Comparison of ENCODE assay signal across 8 cellular contexts in the genomic region with DNA sequence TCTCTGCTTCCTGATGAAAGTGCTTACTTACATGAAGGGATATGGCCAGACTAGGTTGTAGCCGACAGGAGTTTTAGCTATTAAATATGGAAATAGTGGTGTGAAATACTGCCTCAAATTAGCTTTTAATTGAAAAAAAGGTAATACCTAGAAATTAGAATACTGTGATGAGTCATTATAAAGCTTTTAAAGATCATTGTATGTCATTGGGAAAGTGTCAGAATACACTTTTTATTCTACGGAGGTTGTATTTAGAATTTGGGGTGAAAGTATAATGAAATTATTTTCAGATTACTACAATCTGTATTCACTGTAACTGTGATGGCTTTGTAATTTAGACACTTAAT. TPM values are rescaled to one million over a fixed set of nuclear protein-coding genes. Genes with fewer than 3 reads are reported as not detected.
A peak's percentile ranks its signal among the peaks of the same experiment; 100 is the strongest.
DNase-seq lines count a peak whose midpoint lies in the region; ATAC-seq and TF ChIP-seq lines count a peak whose summit lies in the region.

No MANE protein-coding gene starts in this region.

- no peak for TF ChIP-seq RAD21 in SK-N-SH (IDR thresholded peaks at IDR 0.05; ENCODE audit: low read length)

- H3K4me2 ChIP-seq in SK-N-SH, result peak overlapping the region; percentile 80

- TF ChIP-seq EP300 in SK-N-SH (IDR thresholded peaks at IDR 0.05; ENCODE audit: borderline replicate concordance in 1 of 2, low read depth in 1 of 2, low read length in 1 of 2) (no peak), stomach (IDR thresholded peaks at IDR 0.05) (no peak)

- H3K4me1 ChIP-seq in SK-N-SH (ENCODE audit: control insufficient read depth in 1 of 2, insufficient read depth in 2 of 2, low read depth in 1 of 2, low read length in 1 of 2), result peaks cover 0 to 5% of the 10 kb centered on the region in 2 experiments; a peak in 3 of 4 replicates
- H3K4me1 ChIP-seq in stomach, result peaks cover 6 to 62% (median 40%) of the 10 kb centered on the region in 4 donors

- no peak for TF ChIP-seq CTCF in SK-N-SH (IDR thresholded peaks at IDR 0.05)
- no peak for TF ChIP-seq CTCF in stomach (IDR thresholded peaks at IDR 0.05)

- no peak for TF ChIP-seq POLR2A in stomach (IDR thresholded peaks at IDR 0.05)

- WGBS in SK-N-SH (ENCODE audit: low lambda C conversion rate), result 25% methylated on average over 2 of the region's 2 CpGs
- WGBS in stomach, 5 donors, result 34 to 70% (median 44%) methylated on average over 2 of the region's 2 CpGs

- H3K4me1 Mint-ChIP-seq in activated T-helper 2 cell treated with anti-CD3 and anti-CD28 coated beads, Interferon-gamma antibody, Interleukin-2, Interleukin-4, amounts not matched to agents 10 μg/mL and 5 μg/mL and 100 μg/mL, durations not matched to agents 14 hours and 24 hours and 36 hours (ENCODE audit: low read depth), result peaks cover 33% of the 10 kb centered on the region

- H3K4me3 ChIP-seq in SK-N-SH (ENCODE audit: low read depth in 2 of 2, low read length in 1 of 2) (peak overlapping the region; percentile 72 to 95), iPS-18c (ENCODE audit: insufficient read depth, low read depth, low read length) (peak overlapping the region; percentile 94), stomach (peak overlapping the region; percentile 74 to 100 (median 80))

- peaks cover 36% of the 10 kb centered on the region for H4K20me1 ChIP-seq in SK-N-SH (ENCODE audit: insufficient read depth)

- DNase-seq in SK-N-SH (no peak), stomach (no peak), NCI-H526 treated with DMSO at 0.1 percent for 48 hours (lab: John Stamatoyannopoulos, UW) (no peak), NCI-H446 (lab: John Stamatoyannopoulos, UW) (no peak), DMS153 (lab: John Stamatoyannopoulos, UW) (no peak)
- no peak for DNase-seq in activated T-helper 2 cell treated with anti-CD3 and anti-CD28 coated beads, Interferon-gamma antibody, Interleukin-2, Interleukin-4, amounts not matched to agents 10 μg/mL and 5 μg/mL and 100 μg/mL, durations not matched to agents 14 hours and 24 hours and 36 hours (ENCODE audit: low spot score)

- H3K79me2 ChIP-seq in SK-N-SH (ENCODE audit: insufficient read depth), result peaks cover 70% of the 10 kb centered on the region

- ATAC-seq in SK-N-SH treated with all-trans-retinoic acid at 6 μM for 48 hours, result no peak

- CTCF ChIA-PET in SK-N-SH (lab: Yijun Ruan, JAX), result interaction anchor here (0.5 to 2.3 kb wide), 23 partner anchors 9 to 255 kb away, joined by 3 to 26 read pairs (median 4); a partner anchor contains a TSS

- peak overlapping the region; percentile 97 for H3K4me3 Mint-ChIP-seq in activated T-helper 2 cell treated with anti-CD3 and anti-CD28 coated beads, Interferon-gamma antibody, Interleukin-2, Interleukin-4, amounts not matched to agents 10 μg/mL and 5 μg/mL and 100 μg/mL, durations not matched to agents 14 hours and 24 hours and 36 hours (ENCODE audit: low read depth)

- H3K36me3 Mint-ChIP-seq in activated T-helper 2 cell treated with anti-CD3 and anti-CD28 coated beads, Interferon-gamma antibody, Interleukin-2, Interleukin-4, amounts not matched to agents 10 μg/mL and 5 μg/mL and 100 μg/mL, durations not matched to agents 14 hours and 24 hours and 36 hours (ENCODE audit: low read depth), result peaks cover 37% of the 10 kb centered on the region

- no peaks in the 10 kb centered on the region for H3K27me3 ChIP-seq in SK-N-SH (ENCODE audit: insufficient read depth)
- H3K27me3 ChIP-seq in stomach, result no peaks in the 10 kb centered on the region

- H3K9me2 ChIP-seq in SK-N-SH, result no peaks in the 10 kb centered on the region

- H3K9me3 ChIP-seq in SK-N-SH (no peaks in the 10 kb centered on the region), iPS-18c (ENCODE audit: control insufficient read depth, insufficient read depth, low read length) (no peaks in the 10 kb centered on the region), stomach (no peaks in the 10 kb centered on the region)

- H3F3A ChIP-seq in SK-N-SH (replicated peaks; ENCODE audit: insufficient read depth), result peaks cover 5% of the 10 kb centered on the region

- no peak overlapping the region for H2AFZ ChIP-seq in SK-N-SH (ENCODE audit: low read depth)

- H3K36me3 ChIP-seq in SK-N-SH (replicated peaks in 1 of 2; ENCODE audit: control insufficient read depth in 1 of 2, insufficient read depth in 2 of 2, low read length in 1 of 2), result peaks cover 32 to 35% of the 10 kb centered on the region in 2 experiments
- peaks cover 25 to 34% (median 33%) of the 10 kb centered on the region in 4 donors for H3K36me3 ChIP-seq in stomach

- no peak overlapping the region for H3K27ac Mint-ChIP-seq in activated T-helper 2 cell treated with anti-CD3 and anti-CD28 coated beads, Interferon-gamma antibody, Interleukin-2, Interleukin-4, amounts not matched to agents 10 μg/mL and 5 μg/mL and 100 μg/mL, durations not matched to agents 14 hours and 24 hours and 36 hours

- H3K27me3 Mint-ChIP-seq in activated T-helper 2 cell treated with anti-CD3 and anti-CD28 coated beads, Interferon-gamma antibody, Interleukin-2, Interleukin-4, amounts not matched to agents 10 μg/mL and 5 μg/mL and 100 μg/mL, durations not matched to agents 14 hours and 24 hours and 36 hours (ENCODE audit: low read depth), result no peaks in the 10 kb centered on the region

- peak overlapping the region; percentile 97; the same call in 1 of the 2 replicates for H3K9ac ChIP-seq in SK-N-SH

- H3K27ac ChIP-seq in SK-N-SH (ENCODE audit: low read depth in 2 of 2, low read length in 1 of 2) (peak overlapping the region; percentile 89 to 98), stomach (peak overlapping the region in 4 of 5 donors; percentile 98 to 100 (median 100))

- intact Hi-C loops in activated T-helper 2 cell treated with anti-CD3 and anti-CD28 coated beads, Interferon-gamma antibody, Interleukin-2, Interleukin-4, amounts not matched to agents 10 μg/mL and 5 μg/mL and 100 μg/mL, durations not matched to agents 14 hours and 24 hours and 36 hours (cut with micrococcal nuclease), result no loop called here
- intact Hi-C loops in stomach (cut with DNase I; ENCODE audit: low total_unique reads), result no loop called here

- H3K9me3 Mint-ChIP-seq in activated T-helper 2 cell treated with anti-CD3 and anti-CD28 coated beads, Interferon-gamma antibody, Interleukin-2, Interleukin-4, amounts not matched to agents 10 μg/mL and 5 μg/mL and 100 μg/mL, durations not matched to agents 14 hours and 24 hours and 36 hours, result no peaks in the 10 kb centered on the region

- POLR2A ChIA-PET in SK-N-SH (lab: Yijun Ruan, JAX), result interaction anchor here (1.4 to 1.5 kb wide), 2 partner anchors 62 to 228 kb away, joined by 3 to 10 read pairs; a partner anchor contains a TSS

TF ChIP-seq in SK-N-SH, 30 proteins besides CTCF, POLR2A, EP300 and RAD21 (continues in another document):
- TF ChIP-seq SIN3A (IDR thresholded peaks at IDR 0.05; ENCODE audit: borderline replicate concordance, low read depth, low read length) (no peak), ELF1 (IDR thresholded peaks at IDR 0.05) (no peak), RXRA (IDR thresholded peaks at IDR 0.05; ENCODE audit: borderline replicate concordance, low read depth) (no peak), GABPA (IDR thresholded peaks at IDR 0.05; ENCODE audit: low read depth) (no peak), TEAD4 (IDR thresholded peaks at IDR 0.05; ENCODE audit: borderline replicate concordance, insufficient read depth) (no peak), TCF12 (IDR thresholded peaks at IDR 0.05) (no peak)

TF ChIP-seq in SK-N-SH treated with all-trans-retinoic acid at 6 μM for 48 hours, 23 proteins besides CTCF, POLR2A, EP300 and RAD21 (continues in another document):
- TF ChIP-seq OSR1 (CRISPR knock-in tag; IDR thresholded peaks at IDR 0.05), result no peak
- TF ChIP-seq, protein P1, sequence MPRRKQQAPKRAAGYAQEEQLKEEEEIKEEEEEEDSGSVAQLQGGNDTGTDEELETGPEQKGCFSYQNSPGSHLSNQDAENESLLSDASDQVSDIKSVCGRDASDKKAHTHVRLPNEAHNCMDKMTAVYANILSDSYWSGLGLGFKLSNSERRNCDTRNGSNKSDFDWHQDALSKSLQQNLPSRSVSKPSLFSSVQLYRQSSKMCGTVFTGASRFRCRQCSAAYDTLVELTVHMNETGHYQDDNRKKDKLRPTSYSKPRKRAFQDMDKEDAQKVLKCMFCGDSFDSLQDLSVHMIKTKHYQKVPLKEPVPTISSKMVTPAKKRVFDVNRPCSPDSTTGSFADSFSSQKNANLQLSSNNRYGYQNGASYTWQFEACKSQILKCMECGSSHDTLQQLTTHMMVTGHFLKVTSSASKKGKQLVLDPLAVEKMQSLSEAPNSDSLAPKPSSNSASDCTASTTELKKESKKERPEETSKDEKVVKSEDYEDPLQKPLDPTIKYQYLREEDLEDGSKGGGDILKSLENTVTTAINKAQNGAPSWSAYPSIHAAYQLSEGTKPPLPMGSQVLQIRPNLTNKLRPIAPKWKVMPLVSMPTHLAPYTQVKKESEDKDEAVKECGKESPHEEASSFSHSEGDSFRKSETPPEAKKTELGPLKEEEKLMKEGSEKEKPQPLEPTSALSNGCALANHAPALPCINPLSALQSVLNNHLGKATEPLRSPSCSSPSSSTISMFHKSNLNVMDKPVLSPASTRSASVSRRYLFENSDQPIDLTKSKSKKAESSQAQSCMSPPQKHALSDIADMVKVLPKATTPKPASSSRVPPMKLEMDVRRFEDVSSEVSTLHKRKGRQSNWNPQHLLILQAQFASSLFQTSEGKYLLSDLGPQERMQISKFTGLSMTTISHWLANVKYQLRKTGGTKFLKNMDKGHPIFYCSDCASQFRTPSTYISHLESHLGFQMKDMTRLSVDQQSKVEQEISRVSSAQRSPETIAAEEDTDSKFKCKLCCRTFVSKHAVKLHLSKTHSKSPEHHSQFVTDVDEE (CRISPR knock-in tag; IDR thresholded peaks at IDR 0.05), result no peak
- no peak for TF ChIP-seq ZNF565 (CRISPR knock-in tag; conservative IDR thresholded peaks at IDR 0.05; ENCODE audit: low read depth)
- no peak for TF ChIP-seq GLIS3 (CRISPR knock-in tag; IDR thresholded peaks at IDR 0.05)

RNA-seq across cellular contexts. Expression of a gene that starts 2.2 kb away (rescaled TPM):
- 10.7 and 12.5 TPM in 2 replicates for polyA plus RNA-seq in SK-N-SH (2012; rRNA removed)
- polyA plus RNA-seq in SK-N-SH (2012; cell fraction: cytosol; rRNA removed), result 46.2 and 57.3 TPM in 2 replicates
- polyA plus RNA-seq in SK-N-SH (2012; cell fraction: nucleus; rRNA removed), result 1.4 and 13.6 TPM in 2 replicates
- 80.8 and 88.8 TPM in 2 replicates for total RNA-seq in activated T-helper 2 cell treated with anti-CD3 and anti-CD28 coated beads, Interferon-gamma antibody, Interleukin-2, Interleukin-4, amounts not matched to agents 10 μg/mL and 5 μg/mL and 100 μg/mL, durations not matched to agents 14 hours and 24 hours and 36 hours
- 100 to 1,000 TPM in 1 of 5 donors, 10 to 100 TPM in 4; 22.0 to 140 (median 54.6) TPM for total RNA-seq in stomach
- polyA plus RNA-seq in stomach, result 10 to 100 TPM; 10.0 to 23.7 (median 19.4) TPM
